In genomic region chr4:56387023-56388001, GRCh38 we compare ENCODE assay signal across 8 cellular contexts. TPM values are rescaled to one million over a fixed set of nuclear protein-coding genes. Genes with fewer than 3 reads are reported as not detected.
DNase-seq lines count a peak whose midpoint lies in the region; TF ChIP-seq lines count a peak whose summit lies in the region.

Gene AASDH (minus strand): TSS chr4:56387491. CDS start chr4:56384299, 3,192 bp downstream.

- H3K27me3 Mint-ChIP-seq in HFFc6 (ENCODE audit: insufficient read depth), result no peaks in the 10 kb centered on the region

- H3K9me3 Mint-ChIP-seq in HFFc6, result no peaks in the 10 kb centered on the region

- DNase-seq in GM04503 (ENCODE audit: low read depth) (peak; percentile 74), HFFc6 (peak; percentile 95), NB4 (ENCODE audit: low read depth) (peak; percentile 97), SK-N-MC (ENCODE audit: low read depth, low spot score) (peak; percentile 91), globus pallidus (ENCODE audit: low spot score) (peak; percentile 91), nucleus accumbens (lab: John Stamatoyannopoulos, UW) (peak; percentile 54 to 97 (median 90))
- peak; percentile 94 for DNase-seq in activated naive CD4-positive, alpha-beta T cell treated with anti-CD3 and anti-CD28 coated beads, Interleukin-2, amount 50 U/mL, for 16 hours

- H3K36me3 Mint-ChIP-seq in HFFc6 (ENCODE audit: low read depth), result no peaks in the 10 kb centered on the region

- peak; percentile 96 for TF ChIP-seq POLR2A in NB4 (IDR thresholded peaks at IDR 0.05; ENCODE audit: extremely low read depth, insufficient read length)

- peak within 1 kb of the TSS; percentile 98 for H3K27ac Mint-ChIP-seq in HFFc6

- H3K4me3 Mint-ChIP-seq in HFFc6, result peak within 1 kb of the TSS; percentile 93

- H3K36me3 ChIP-seq in SK-N-MC (ENCODE audit: insufficient read depth, low read length), result no peaks in the 10 kb centered on the region

- H3K4me3 ChIP-seq in NB4 (ENCODE audit: low read depth, low read length) (peak within 1 kb of the TSS; percentile 82), SK-N-MC (peak within 1 kb of the TSS; percentile 93)

- no peaks in the 10 kb centered on the region for H3K9me3 ChIP-seq in SK-N-MC (ENCODE audit: low read depth, low read length)

- TF ChIP-seq CTCF in HFFc6 (IDR thresholded peaks at IDR 0.05) (no peak), NB4 (IDR thresholded peaks at IDR 0.05; ENCODE audit: low read depth, low read length) (no peak)

- H3K4me1 Mint-ChIP-seq in HFFc6 (ENCODE audit: low read depth), result peaks cover 24% of the 10 kb centered on the region

- peak within 1 kb of the TSS; percentile 93 for H3K9ac ChIP-seq in SK-N-MC (ENCODE audit: insufficient read length)

- peak within 1 kb of the TSS; percentile 98 for H3K27ac ChIP-seq in SK-N-MC
- peak within 1 kb of the TSS; percentile 96 for H3K27ac ChIP-seq in temporal lobe (ENCODE audit: low read depth, low read length)

RNA-seq across cellular contexts. Expression of gene AASDH, which starts in this region (rescaled TPM):
- 10 to 100 TPM in 1 of 6 experiments, 1 to 10 TPM in 5; 6.7 to 10.1 (median 8.4) TPM for total RNA-seq in HFFc6 (2021; fragmentation: NEBNext Ultra II Directional; extraction: Animal tissue kit (Norgen Biotek cat#: 25700))
- 20.7 TPM for total RNA-seq in temporal lobe

Comparison
In these comparisons a context has a peak if more than half of its experiments do, and no peak if none do; other contexts are left out.
1. Peak in every context shown above with its lines: DNase-seq, H3K4me3 ChIP-seq and H3K27ac ChIP-seq.